In genomic region chr11:38246451-38246850, GRCh38 we compare ENCODE assay signal across 5 cellular contexts.
"Had no signal": no experiment of that assay in that cellular context is flagged by ENCODE, and none has a peak within 500 bp of the region (broad histone marks: within the 10 kb centered on the region; RNA-seq: fewer than 3 reads in every experiment).

No MANE protein-coding gene starts in this region.

- H3K27ac ChIP-seq: HL-60, KMS-11 had no signal

- DNase-seq: Karpas-422, KBM-7, KG1 had no signal

- H3K9ac ChIP-seq: KMS-11 had no signal

- H3K4me2 ChIP-seq: KMS-11 had no signal
